ENCODE assay signal across 8 cellular contexts in the genomic region with DNA sequence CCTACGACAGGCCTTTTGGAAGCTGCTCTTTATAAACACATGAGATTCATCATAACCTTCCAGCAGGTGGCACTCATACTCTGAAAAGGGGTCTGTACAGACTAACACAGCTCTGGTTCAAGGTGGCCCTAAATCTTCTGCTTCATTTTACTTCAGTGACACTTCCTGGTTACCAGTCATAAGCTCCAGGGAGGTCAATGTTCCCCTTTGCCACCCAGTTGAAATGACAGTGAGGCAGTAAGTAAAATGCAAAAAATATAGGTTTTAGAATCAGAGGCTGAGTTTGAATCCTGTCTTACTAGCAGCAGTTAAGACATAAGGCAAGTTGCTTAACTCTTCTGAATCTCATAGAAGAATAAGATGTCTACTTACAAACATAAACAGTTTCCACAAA.
DNase-seq lines count a peak whose midpoint lies in the region; ATAC-seq, FAIRE-seq and TF ChIP-seq lines count a peak whose summit lies in the region.

No MANE protein-coding gene starts in this region.

- H3K4me3 ChIP-seq in PC-9, result no peak overlapping the region
- H3K4me3 ChIP-seq in ovary, result no peak overlapping the region

- WGBS in ovary, 3 donors, result 0 to 18% (median 11%) methylated on average over 1 of the region's 1 CpG

- 0 out of 2 replicates have a peak overlapping the region, but pooled peaks have one; percentile 9 for H3K4me2 ChIP-seq in PC-9

- H3K27me3 ChIP-seq in PC-9 (ENCODE audit: insufficient read depth, low read depth), result no peaks in the 10 kb centered on the region
- H3K27me3 ChIP-seq in ovary, result no peaks in the 10 kb centered on the region

- peak; percentile 91 for TF ChIP-seq CTCF in PC-9 (conservative IDR thresholded peaks at IDR 0.05)
- peak; percentile 44 to 72 (median 59) for TF ChIP-seq CTCF in ovary (IDR thresholded peaks at IDR 0.05)

- H2AFZ ChIP-seq in PC-9, result no peak overlapping the region

- peak; percentile 93 for FAIRE-seq in G401.6 (lab: Jason Lieb, UNC)
- peak; percentile 40 for FAIRE-seq in frontal cortex (lab: Jason Lieb, UNC)

- in situ Hi-C loops in KBM-7 (cut with MboI; ENCODE audit: low pct_unique_long_range_greater_than_20kb, low sequenced_read_pairs), result loop anchor here (25.0 kb wide), 1 partner anchor 205 kb away; no protein-coding TSS in a partner anchor

- no peaks in the 10 kb centered on the region for H4K20me1 ChIP-seq in PC-9 (ENCODE audit: insufficient read depth)

- H3K79me2 ChIP-seq in PC-9 (ENCODE audit: low read depth), result no peaks in the 10 kb centered on the region

- no TSS peak for BruUV-seq in PC-9 (replicated peaks; lab: Mats Ljungman, UMichigan)

- CTCF ChIA-PET in PC-9 (lab: Charles Lee), result interaction anchor here (0.5 to 1.9 kb wide), 9 partner anchors 8 to 300 kb away, joined by 3 to 8 read pairs (median 4); partner anchors contain the start of genes AMD1, CDK19 and RPF2

- DNase-seq in KBM-7 (peak; percentile 92), PC-9 (peak; percentile 51 to 81), frontal cortex (ENCODE audit: low spot score in 2 of 2) (peak; percentile 15 to 32), ovary (peak in 3 of 5 donors; percentile 28 to 66 (median 38))
- peak; percentile 13 for DNase-seq in activated T-helper 9 cell treated with anti-CD3 and anti-CD28 coated beads, Interleukin-2, amount 50 U/mL, for 16 hours (ENCODE audit: low read depth)
- DNase-seq in activated effector memory CD4-positive, alpha-beta T cell treated with Interleukin-2 at 50 U/mL for 16 hours, result no peak

- no peak overlapping the region for H3K27ac ChIP-seq in PC-9
- no peak overlapping the region for H3K27ac ChIP-seq in ovary

- H3F3A ChIP-seq in PC-9 (ENCODE audit: insufficient read depth, low read depth), result no peaks in the 10 kb centered on the region

- peak; percentile 94 for ATAC-seq in GM21825 (IDR thresholded peaks at IDR 0.05; ENCODE audit: unreplicated experiment)

- no peaks in the 10 kb centered on the region for H3K9me2 ChIP-seq in PC-9 (ENCODE audit: insufficient read depth)

- TF ChIP-seq POLR2A in ovary (IDR thresholded peaks at IDR 0.05), result no peak

- TF ChIP-seq EP300 in ovary (IDR thresholded peaks at IDR 0.05), result no peak

- H3K36me3 ChIP-seq in PC-9 (ENCODE audit: low read depth) (no peaks in the 10 kb centered on the region), ovary (no peaks in the 10 kb centered on the region)

- intact Hi-C loops in PC-9 (cut with micrococcal nuclease; ENCODE audit: unreplicated experiment), result loop anchor here (1.0 to 2.0 kb wide), 5 partner anchors 154 to 317 kb away; partner anchors contain the start of gene AMD1
- intact Hi-C loops in ovary (cut with DNase I), result loop anchor here in 3 of 4 donors (5.0 kb wide), 2 partner anchors 265 to 270 kb away; no protein-coding TSS in a partner anchor

- POLR2A ChIA-PET in PC-9 (lab: Charles Lee; ENCODE audit: unreplicated experiment), result interaction anchor here (0.7 to 1.6 kb wide), 3 partner anchors 11 to 194 kb away, joined by 5 to 8 read pairs (median 7); partner anchors contain the start of gene AMD1

- H3K4me1 ChIP-seq in PC-9 (replicated peaks; ENCODE audit: insufficient read depth), result peaks cover 4% of the 10 kb centered on the region; the same call in 1 of the 2 replicates
- peaks cover 1% of the 10 kb centered on the region for H3K4me1 ChIP-seq in ovary (ENCODE audit: insufficient read depth)

- H3K9me3 ChIP-seq in PC-9 (ENCODE audit: insufficient read depth, low read depth), result no peaks in the 10 kb centered on the region
- H3K9me3 ChIP-seq in ovary, result no peaks in the 10 kb centered on the region
